Comparison of ENCODE assay signal across 8 cellular contexts in the genomic region with DNA sequence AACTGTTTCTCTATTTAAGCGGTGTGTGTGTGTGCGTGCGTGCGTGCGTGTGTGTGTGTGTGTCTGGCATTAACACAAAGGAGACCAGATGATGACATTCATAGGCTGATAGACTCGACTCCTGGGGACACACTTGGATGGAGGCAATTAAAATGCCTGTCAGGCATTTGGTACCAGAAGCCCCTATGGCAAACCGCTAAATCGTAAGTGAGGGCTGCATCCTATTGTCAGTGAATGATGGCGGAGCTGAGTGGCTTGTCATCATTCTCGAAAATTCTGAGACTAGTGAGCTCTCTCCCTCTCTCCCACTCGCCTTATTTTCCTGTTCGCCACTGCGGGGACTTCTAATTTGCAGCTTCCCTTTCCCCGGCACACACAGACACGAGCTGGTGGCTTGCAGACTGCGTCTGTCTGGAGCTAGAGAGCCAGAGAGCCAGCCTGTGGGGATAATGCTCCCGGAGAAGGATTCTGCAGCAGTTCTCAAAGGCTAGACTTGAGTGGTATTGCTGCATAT.
A peak's percentile ranks its signal among the peaks of the same experiment; 100 is the strongest.
DNase-seq lines count a peak whose midpoint lies in the region; ATAC-seq, FAIRE-seq and TF ChIP-seq lines count a peak whose summit lies in the region.

No MANE protein-coding gene starts in this region.

- H2AK5ac ChIP-seq in mesendoderm (ENCODE audit: low read length) = no peak overlapping the region

- FAIRE-seq in small intestine (lab: Jason Lieb, UNC) = no peak

- H3K9me3 ChIP-seq in transverse colon (no peaks in the 10 kb centered on the region), small intestine (ENCODE audit: control insufficient read depth, low read depth) (no peaks in the 10 kb centered on the region)

- TF ChIP-seq CTCF in brain microvascular endothelial cell (IDR thresholded peaks at IDR 0.05; ENCODE audit: low read depth, low read length, missing control alignments) (no peak), transverse colon (IDR thresholded peaks at IDR 0.05) (no peak)

- H4K8ac ChIP-seq in mesendoderm (ENCODE audit: low read depth, low read length) = no peak overlapping the region

- no peak overlapping the region for H2BK15ac ChIP-seq in mesendoderm (replicated peaks; ENCODE audit: low read depth)

- no peak for TF ChIP-seq POLR2A in transverse colon (IDR thresholded peaks at IDR 0.05)

- ATAC-seq in HG03135 (IDR thresholded peaks at IDR 0.05; ENCODE audit: unreplicated experiment) = no peak

- no peaks in the 10 kb centered on the region for H3K36me3 ChIP-seq in brain microvascular endothelial cell (replicated peaks)
- no peaks in the 10 kb centered on the region for H3K36me3 ChIP-seq in mesendoderm (ENCODE audit: control insufficient read depth, insufficient read depth, low read length)
- H3K36me3 ChIP-seq in transverse colon = no peaks in the 10 kb centered on the region
- no peaks in the 10 kb centered on the region for H3K36me3 ChIP-seq in small intestine (ENCODE audit: control insufficient read depth in 2 of 2, insufficient read depth in 2 of 2, low read length in 2 of 2)

- no peak overlapping the region for H3K4ac ChIP-seq in mesendoderm (ENCODE audit: low read depth, low read length)

- no peaks in the 10 kb centered on the region for H3K27me3 ChIP-seq in brain microvascular endothelial cell (replicated peaks)
- no peaks in the 10 kb centered on the region for H3K27me3 ChIP-seq in mesendoderm (ENCODE audit: insufficient read depth, low read length, poor library complexity)
- no peaks in the 10 kb centered on the region for H3K27me3 ChIP-seq in transverse colon
- H3K27me3 ChIP-seq in small intestine (ENCODE audit: control insufficient read depth in 2 of 2, insufficient read depth in 2 of 2, low read length in 2 of 2) = no peaks in the 10 kb centered on the region

- no peaks in the 10 kb centered on the region for H3K79me2 ChIP-seq in mesendoderm (ENCODE audit: control insufficient read depth, insufficient read depth, low read length)

- no peak overlapping the region for H4K5ac ChIP-seq in mesendoderm (ENCODE audit: low read length)

- peak overlapping the region; percentile 58 for H3K4me3 ChIP-seq in brain microvascular endothelial cell (ENCODE audit: low read depth, low read length)
- no peak overlapping the region for H3K4me3 ChIP-seq in mesendoderm (ENCODE audit: low read length)
- no peak overlapping the region for H3K4me3 ChIP-seq in transverse colon
- H3K4me3 ChIP-seq in small intestine (ENCODE audit: low read depth in 1 of 2, low read length in 2 of 2) = no peak overlapping the region

- no peaks in the 10 kb centered on the region for H3K79me1 ChIP-seq in mesendoderm (ENCODE audit: low read length)

- no peak overlapping the region for H3K56ac ChIP-seq in mesendoderm (ENCODE audit: low read length)

- no peak overlapping the region for H2BK5ac ChIP-seq in mesendoderm (ENCODE audit: low read length)

- intact Hi-C loops in transverse colon (cut with DNase I; ENCODE audit: low total_unique reads) = no loop called here

- no peak overlapping the region for H3K18ac ChIP-seq in mesendoderm (ENCODE audit: low read length)

- no peaks in the 10 kb centered on the region for H3K4me1 ChIP-seq in mesendoderm (ENCODE audit: control insufficient read depth, low read depth, low read length)
- H3K4me1 ChIP-seq in transverse colon = peaks cover 0 to 4% (median 0%) of the 10 kb centered on the region in 4 donors
- no peaks in the 10 kb centered on the region for H3K4me1 ChIP-seq in small intestine (ENCODE audit: control insufficient read depth in 2 of 2, insufficient read depth in 1 of 2, low read depth in 1 of 2, low read length in 1 of 2)

- WGBS in mesendoderm (ENCODE audit: extremely low coverage, insufficient coverage, low lambda C conversion rate) = no CpG with 5 or more reads among the region's 17 CpGs
- WGBS in transverse colon (ENCODE audit: low coverage in 1 of 2), 2 donors = 33 to 38% methylated on average over 9 to 17 of the region's 17 CpGs
- WGBS in small intestine, 3 donors = 46 to 61% (median 51%) methylated on average over 17 of the region's 17 CpGs

- in situ Hi-C loops in brain microvascular endothelial cell (cut with HindIII; ENCODE audit: low pct_ligation_motif_present, low sequenced_read_pairs) (no loop called here), transverse colon (cut with MboI; ENCODE audit: low pct_ligation_motif_present in 1 of 4, low pct_unique_long_range_greater_than_20kb in 1 of 4, low sequenced_read_pairs in 3 of 4) (loop anchor here in 1 of 4 donors (25.0 kb wide), 1 partner anchor 242 kb away; no protein-coding TSS in a partner anchor)

- no peak for TF ChIP-seq EP300 in transverse colon (IDR thresholded peaks at IDR 0.05; ENCODE audit: low read depth)

- H3K4me2 ChIP-seq in mesendoderm (ENCODE audit: low read length) = no peak overlapping the region

- no peak overlapping the region for H3K23ac ChIP-seq in mesendoderm (ENCODE audit: low read length)

- H3K9ac ChIP-seq in mesendoderm (ENCODE audit: low read length) = no peak overlapping the region

- DNase-seq in DMS153 treated with DMSO at 0.1 percent for 48 hours (lab: John Stamatoyannopoulos, UW; ENCODE audit: unreplicated experiment) (peak; percentile 31), NCI-H2029 (lab: John Stamatoyannopoulos, UW) (peak; percentile 14), brain microvascular endothelial cell (peak; percentile 12), mesendoderm (peak; percentile 37), transverse colon (no peak), small intestine (no peak)
- no peak for DNase-seq in stimulated activated naive CD4-positive, alpha-beta T cell (lab: John Stamatoyannopoulos, UW)

- no peak overlapping the region for H2BK120ac ChIP-seq in mesendoderm (ENCODE audit: low read depth, low read length)

- H3K27ac ChIP-seq in brain microvascular endothelial cell (no peak overlapping the region), mesendoderm (ENCODE audit: low read depth, low read length) (no peak overlapping the region), transverse colon (no peak overlapping the region), small intestine (ENCODE audit: low read depth in 1 of 2, low read length in 1 of 2) (no peak overlapping the region)

Comparison
In these comparisons a context has a peak if more than half of its experiments do, and no peak if none do; other contexts are left out.
1. DNase-seq: peak in DMS153 treated with DMSO at 0.1 percent for 48 hours (single experiment), NCI-H2029 (single experiment), brain microvascular endothelial cell (single experiment) and mesendoderm (single experiment); none in stimulated activated naive CD4-positive, alpha-beta T cell (0 of 6), transverse colon (single experiment) and small intestine (single experiment).